ENCODE assay signal across 8 cellular contexts in genomic region chr1:99772809-99773208, GRCh38.
"Had no signal": no experiment of that assay in that cellular context is flagged by ENCODE, and none has a peak within 500 bp of the region (broad histone marks: within the 10 kb centered on the region; RNA-seq: fewer than 3 reads in every experiment).

No MANE protein-coding gene starts in this region.

- H3K4me3 ChIP-seq: GM12878 had no signal

- DNase-seq: GDM1, GF-D8 had no signal

- FAIRE-seq: G401.6, GM12878, GM12891, GM12892, GM18507, GM19239 had no signal

- ATAC-seq: GM12878 had no signal
